ENCODE assay signal across 8 cellular contexts in genomic region chr22:39003165-39003638, GRCh38. TPM values are rescaled to one million over a fixed set of nuclear protein-coding genes. Genes with fewer than 3 reads are reported as not detected.
A peak's percentile ranks its signal among the peaks of the same experiment; 100 is the strongest.
DNase-seq lines count a peak whose midpoint lies in the region; ATAC-seq and TF ChIP-seq lines count a peak whose summit lies in the region.

No MANE protein-coding gene starts in this region.

- H3K27me3 ChIP-seq in GM06990 (replicated peaks; ENCODE audit: control insufficient read depth, insufficient read depth, low read length) (no peaks in the 10 kb centered on the region), NT2/D1 (ENCODE audit: insufficient read depth, insufficient read length) (peaks cover 3% of the 10 kb centered on the region)

- H3K4me3 ChIP-seq in GM06990 (replicated peaks; ENCODE audit: low read depth, low read length) (no peak overlapping the region), NT2/D1 (ENCODE audit: insufficient read length, low read depth) (no peak overlapping the region)

- H3K36me3 Mint-ChIP-seq in activated CD8-positive, alpha-beta memory T cell treated with anti-CD3 and anti-CD28 coated beads, Interleukin-2, amount 10 ng/mL, durations not matched to agents 7 days and 5 days = no peaks in the 10 kb centered on the region

- ATAC-seq in HG03060 (IDR thresholded peaks at IDR 0.05; ENCODE audit: low read depth, unreplicated experiment) = peak; percentile 57
- peak; percentile 92 for ATAC-seq in activated CD8-positive, alpha-beta memory T cell treated with anti-CD3 and anti-CD28 coated beads, Interleukin-2, amount 10 ng/mL, durations not matched to agents 7 days and 5 days
- no peak for ATAC-seq in HG03097 (IDR thresholded peaks at IDR 0.05; ENCODE audit: low FRiP score, unreplicated experiment)

- peak overlapping the region; percentile 73 for H3K27ac Mint-ChIP-seq in activated CD8-positive, alpha-beta memory T cell treated with anti-CD3 and anti-CD28 coated beads, Interleukin-2, amount 10 ng/mL, durations not matched to agents 7 days and 5 days

- peaks cover 11% of the 10 kb centered on the region for H3K27me3 Mint-ChIP-seq in activated CD8-positive, alpha-beta memory T cell treated with anti-CD3 and anti-CD28 coated beads, Interleukin-2, amount 10 ng/mL, durations not matched to agents 7 days and 5 days

- H3K4me1 Mint-ChIP-seq in activated CD8-positive, alpha-beta memory T cell treated with anti-CD3 and anti-CD28 coated beads, Interleukin-2, amount 10 ng/mL, durations not matched to agents 7 days and 5 days = peaks cover 13% of the 10 kb centered on the region

- peak overlapping the region; percentile 56 for H3K9ac ChIP-seq in NT2/D1 (ENCODE audit: insufficient read length, low read depth)

- H3K36me3 ChIP-seq in GM06990 (ENCODE audit: control insufficient read depth, insufficient read depth, low read length) (no peaks in the 10 kb centered on the region), NT2/D1 (ENCODE audit: insufficient read depth, insufficient read length, low read length) (no peaks in the 10 kb centered on the region)

- DNase-seq in GM06990 (ENCODE audit: extremely low read depth, insufficient read length) = peak; percentile 64
- DNase-seq in NT2/D1 (ENCODE audit: low read depth, low spot score) = peak; percentile 66
- peak; percentile 94 for DNase-seq in activated CD8-positive, alpha-beta memory T cell treated with anti-CD3 and anti-CD28 coated beads, Interleukin-2, amount 10 ng/mL, durations not matched to agents 7 days and 5 days
- peak; percentile 90 for DNase-seq in epidermal melanocyte (ENCODE audit: insufficient read length, low spot score)
- peak; percentile 70 for DNase-seq in mucosa of gallbladder (ENCODE audit: low spot score)
- peak; percentile 49 for DNase-seq in stimulated activated CD8-positive, alpha-beta memory T cell treated with anti-CD3 and anti-CD28 coated beads, Interleukin-7, amount 100 ng/mL, for 24 hours (ENCODE audit: low read depth)

- CTCF ChIA-PET in activated CD8-positive, alpha-beta memory T cell treated with anti-CD3 and anti-CD28 coated beads, Interleukin-2, amount 10 ng/mL, durations not matched to agents 7 days and 5 days (lab: Charles Lee) = interaction anchor here (0.6 to 8.5 kb wide), 39 partner anchors 9 to 329 kb away, joined by 3 to 171 read pairs (median 5); partner anchors contain the start of genes APOBEC3B, APOBEC3D and CBX6

- TF ChIP-seq CTCF in GM06990 (IDR thresholded peaks at IDR 0.05; ENCODE audit: insufficient read depth, low read length, poor library complexity, severe bottlenecking) = peak; percentile 69

- peaks cover 5% of the 10 kb centered on the region; the same call in 1 of the 2 replicates for H3K9me3 ChIP-seq in NT2/D1 (ENCODE audit: insufficient read depth, low read length)

- peaks cover 1% of the 10 kb centered on the region for H3K9me3 Mint-ChIP-seq in activated CD8-positive, alpha-beta memory T cell treated with anti-CD3 and anti-CD28 coated beads, Interleukin-2, amount 10 ng/mL, durations not matched to agents 7 days and 5 days (ENCODE audit: low read depth)

- H3K4me3 Mint-ChIP-seq in activated CD8-positive, alpha-beta memory T cell treated with anti-CD3 and anti-CD28 coated beads, Interleukin-2, amount 10 ng/mL, durations not matched to agents 7 days and 5 days = no peak overlapping the region

- H3K4me1 ChIP-seq in NT2/D1 (ENCODE audit: insufficient read depth, insufficient read length) = peaks cover 8% of the 10 kb centered on the region

RNA-seq across cellular contexts. Expression of gene APOBEC3C, which starts 10.9 kb away (rescaled TPM):
- total RNA-seq in activated CD8-positive, alpha-beta memory T cell treated with anti-CD3 and anti-CD28 coated beads, Interleukin-2, amount 10 ng/mL, durations not matched to agents 7 days and 5 days = 100 to 1,000 TPM; 147 to 176 TPM
- 28.6 TPM for total RNA-seq in mucosa of gallbladder

RNA-seq across cellular contexts. Expression of gene APOBEC3D, which starts 17.7 kb away (rescaled TPM):
- total RNA-seq in activated CD8-positive, alpha-beta memory T cell treated with anti-CD3 and anti-CD28 coated beads, Interleukin-2, amount 10 ng/mL, durations not matched to agents 7 days and 5 days = 10 to 100 TPM; 49.8 to 69.4 TPM
- total RNA-seq in mucosa of gallbladder = 8.4 TPM

RNA-seq across cellular contexts. Expression of gene APOBEC3B, which starts 21.1 kb away (rescaled TPM):
- total RNA-seq in activated CD8-positive, alpha-beta memory T cell treated with anti-CD3 and anti-CD28 coated beads, Interleukin-2, amount 10 ng/mL, durations not matched to agents 7 days and 5 days = 10 to 100 TPM; 32.8 to 82.6 TPM
- total RNA-seq in mucosa of gallbladder = 1.8 TPM

RNA-seq across cellular contexts. Expression of gene APOBEC3F, which starts 37.5 kb away (rescaled TPM):
- total RNA-seq in activated CD8-positive, alpha-beta memory T cell treated with anti-CD3 and anti-CD28 coated beads, Interleukin-2, amount 10 ng/mL, durations not matched to agents 7 days and 5 days = 10 to 100 TPM; 39.8 to 58.0 TPM
- total RNA-seq in mucosa of gallbladder = 14.4 TPM

RNA-seq across cellular contexts. Expression of gene APOBEC3A, which starts 45.8 kb away (rescaled TPM):
- total RNA-seq in activated CD8-positive, alpha-beta memory T cell treated with anti-CD3 and anti-CD28 coated beads, Interleukin-2, amount 10 ng/mL, durations not matched to agents 7 days and 5 days = not detected
- not detected for total RNA-seq in mucosa of gallbladder

Comparison
In these comparisons a context has a peak if more than half of its experiments do, and no peak if none do; other contexts are left out.
1. RNA of gene APOBEC3B, which starts 21.1 kb away (total RNA-seq): 32.8 to 82.6 TPM in activated CD8-positive, alpha-beta memory T cell treated with anti-CD3 and anti-CD28 coated beads, Interleukin-2, amount 10 ng/mL, durations not matched to agents 7 days and 5 days; 1.8 TPM in mucosa of gallbladder (single experiment); every median in the first group is over 10 times any median in the second.
2. Peak in every context shown above with its lines, with median percentiles within 50 percentile points of each other: DNase-seq.